ENCODE assay signal across 10 cellular contexts in the genomic region with DNA sequence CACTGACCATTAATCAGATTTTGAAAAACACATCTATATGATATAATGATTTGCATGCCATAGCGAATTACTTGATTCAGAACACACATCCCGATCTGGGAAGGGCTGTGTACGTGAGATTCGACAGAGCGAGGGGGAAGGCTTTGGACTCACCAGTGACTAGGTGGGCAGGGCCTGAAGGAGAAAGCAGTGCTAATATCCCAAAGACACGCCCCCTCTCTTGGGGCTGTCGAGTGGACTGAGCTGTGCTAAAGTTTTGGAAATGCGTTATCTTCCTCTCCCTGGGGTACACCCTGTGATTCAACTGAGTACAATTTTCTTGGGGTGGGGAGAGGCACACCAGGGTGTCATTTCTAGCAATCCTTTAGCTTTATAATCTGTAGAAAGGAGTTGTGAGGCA. TPM values are rescaled to one million over a fixed set of nuclear protein-coding genes. Genes with fewer than 3 reads are reported as not detected.
DNase-seq lines count a peak whose midpoint lies in the region; ATAC-seq and TF ChIP-seq lines count a peak whose summit lies in the region.
"Had no signal": no experiment of that assay in that cellular context is flagged by ENCODE, and none has a peak within 500 bp of the region (broad histone marks: within the 10 kb centered on the region; RNA-seq: fewer than 3 reads in every experiment).

No MANE protein-coding gene starts in this region.

- no peak overlapping the region for H2AK5ac ChIP-seq in mesenchymal stem cell (ENCODE audit: low read length, severe bottlenecking)

- intact Hi-C loops in thyroid gland (cut with DNase I), result no loop called here
- intact Hi-C loops in PC-3 (cut with micrococcal nuclease), result no loop called here

- no peak for TF ChIP-seq CTCF in coronary artery (IDR thresholded peaks at IDR 0.05)
- no peak for TF ChIP-seq CTCF in thyroid gland (IDR thresholded peaks at IDR 0.05)
- TF ChIP-seq CTCF in PC-3 (conservative IDR thresholded peaks at IDR 0.05; ENCODE audit: low read depth, low read length), result no peak

- no peak overlapping the region for H2BK12ac ChIP-seq in mesenchymal stem cell (ENCODE audit: low read length in 2 of 2)

- BruUV-seq in PC-3 (replicated peaks; lab: Mats Ljungman, UMichigan), result no TSS peak

- H3K4me3 ChIP-seq in coronary artery (peak overlapping the region; percentile 60), mesenchymal stem cell (ENCODE audit: insufficient read depth in 1 of 2, low read depth in 1 of 2, low read length in 2 of 2) (peak overlapping the region in 1 of 2 experiments; percentile 78), thyroid gland (replicated peaks in 1 of 3) (no peak overlapping the region), PC-3 (ENCODE audit: low read length) (no peak overlapping the region)

- CTCF ChIA-PET in PC-3 (lab: Charles Lee), result no interaction called here

- no peak overlapping the region for H3K23ac ChIP-seq in mesenchymal stem cell (ENCODE audit: low read length in 2 of 2)

- WGBS in mesenchymal stem cell, result 83% methylated on average over 8 of the region's 8 CpGs
- WGBS in thyroid gland, 2 donors, result 72 to 84% methylated on average over 8 of the region's 8 CpGs

- H2BK120ac ChIP-seq in mesenchymal stem cell (ENCODE audit: low read depth, low read length), result no peak overlapping the region

- H3K9ac ChIP-seq in mesenchymal stem cell (ENCODE audit: low read length) (peak overlapping the region; percentile 73), PC-3 (ENCODE audit: low read length) (no peak overlapping the region)

- peak; percentile 100 for DNase-seq in LHCN-M2 (ENCODE audit: low read depth)
- peak; percentile 91 for DNase-seq in coronary artery (ENCODE audit: low spot score)
- DNase-seq in mesenchymal stem cell, result no peak
- peak; percentile 3 to 12 for DNase-seq in thyroid gland
- no peak for DNase-seq in globus pallidus (ENCODE audit: low spot score)
- DNase-seq in activated T-cell treated with anti-CD3 and anti-CD28 coated beads, Interleukin-2, amount 50 U/mL, for 48 hours, result no peak
- DNase-seq in PC-3, result no peak
- DNase-seq: activated T-cell treated with anti-CD3 and anti-CD28 coated beads, Interleukin-2, amount 50 U/mL, for 24 hours; cortex of kidney; NCI-H1092 treated with DMSO at 0.1 percent for 48 hours had no signal

- H3K4ac ChIP-seq in mesenchymal stem cell (ENCODE audit: low read depth in 1 of 2, low read length in 2 of 2), result no peak overlapping the region

- H3K4me2 ChIP-seq in mesenchymal stem cell (ENCODE audit: low read length, poor library complexity, severe bottlenecking), result no peak overlapping the region
- H3K4me2 ChIP-seq in PC-3 (ENCODE audit: low read length), result no peak overlapping the region

- H3K36me3 ChIP-seq in mesenchymal stem cell (ENCODE audit: control insufficient read depth in 1 of 2, insufficient read depth in 2 of 2, low read depth in 1 of 2, low read length in 2 of 2), result peaks cover 0 to 7% of the 10 kb centered on the region in 2 experiments
- H3K36me3 ChIP-seq in thyroid gland, result no peaks in the 10 kb centered on the region
- H3K36me3 ChIP-seq in PC-3 (ENCODE audit: low read depth, low read length), result no peaks in the 10 kb centered on the region

- no peak overlapping the region for H4K8ac ChIP-seq in mesenchymal stem cell (ENCODE audit: low read length)

- peak overlapping the region; percentile 73 to 80 for H3K27ac ChIP-seq in coronary artery
- peak overlapping the region; percentile 77 for H3K27ac ChIP-seq in mesenchymal stem cell (ENCODE audit: low read length, poor library complexity, severe bottlenecking)
- H3K27ac ChIP-seq in thyroid gland, result no peak overlapping the region
- H3K27ac ChIP-seq in PC-3 (ENCODE audit: low read length), result no peak overlapping the region

- H3K4me1 ChIP-seq in mesenchymal stem cell (ENCODE audit: control insufficient read depth, insufficient read depth, low read depth, low read length) (no peaks in the 10 kb centered on the region), thyroid gland (no peaks in the 10 kb centered on the region), PC-3 (ENCODE audit: insufficient read depth, low read length) (peaks cover 12% of the 10 kb centered on the region)

- TF ChIP-seq POLR2A in thyroid gland (IDR thresholded peaks at IDR 0.05), result no peak

- H3K27me3 ChIP-seq in mesenchymal stem cell (ENCODE audit: control insufficient read depth in 1 of 2, insufficient read depth in 1 of 2, low read length in 2 of 2), result no peaks in the 10 kb centered on the region
- no peaks in the 10 kb centered on the region for H3K27me3 ChIP-seq in thyroid gland
- H3K27me3 ChIP-seq in PC-3 (ENCODE audit: low read length), result no peaks in the 10 kb centered on the region

- H2AFZ ChIP-seq in mesenchymal stem cell (ENCODE audit: low read depth, low read length) (no peak overlapping the region), PC-3 (ENCODE audit: low read length) (no peak overlapping the region)

- H2BK5ac ChIP-seq in mesenchymal stem cell (ENCODE audit: low read depth, low read length, poor library complexity, severe bottlenecking), result no peak overlapping the region

- H3K9me3 ChIP-seq in mesenchymal stem cell (ENCODE audit: control insufficient read depth, low read length), result no peaks in the 10 kb centered on the region
- no peaks in the 10 kb centered on the region for H3K9me3 ChIP-seq in thyroid gland
- H3K9me3 ChIP-seq in PC-3 (ENCODE audit: low read length), result no peaks in the 10 kb centered on the region

- no peak overlapping the region for H2BK15ac ChIP-seq in mesenchymal stem cell (ENCODE audit: low read depth, poor library complexity, severe bottlenecking)

- POLR2A ChIA-PET in PC-3 (lab: Charles Lee; ENCODE audit: unreplicated experiment), result no interaction called here

- no peaks in the 10 kb centered on the region for H4K20me1 ChIP-seq in PC-3 (ENCODE audit: low read length)

- H4K91ac ChIP-seq in mesenchymal stem cell (ENCODE audit: low read length), result no peak overlapping the region

- no peaks in the 10 kb centered on the region for H3K79me1 ChIP-seq in mesenchymal stem cell (replicated peaks; ENCODE audit: low read length, poor library complexity, severe bottlenecking)

- no peak overlapping the region for H3K14ac ChIP-seq in mesenchymal stem cell (ENCODE audit: low read length in 2 of 2)

- H3K18ac ChIP-seq in mesenchymal stem cell (ENCODE audit: low read depth in 1 of 2, low read length in 2 of 2), result no peak overlapping the region

- no peaks in the 10 kb centered on the region for H3K79me2 ChIP-seq in PC-3 (ENCODE audit: low read length)

- ATAC-seq in PC-3, result no peak

- no peaks in the 10 kb centered on the region for H3F3A ChIP-seq in PC-3 (ENCODE audit: low read length, unreplicated experiment)

- no peaks in the 10 kb centered on the region for H3K9me2 ChIP-seq in PC-3 (replicated peaks; ENCODE audit: low read length)

RNA-seq across cellular contexts. Expression of a gene that starts 1.8 kb away (rescaled TPM):
- total RNA-seq in LHCN-M2 (2014; rRNA removed) (1,139 and 1,308 TPM in 2 replicates), thyroid gland (1 to 10 TPM; 3.0 to 4.1 (median 3.2) TPM), PC-3 (2014; rRNA removed) (0.11 TPM in 1 of 2 replicates, not detected in the other)
- 473 TPM for polyA plus RNA-seq in LHCN-M2 (2012)
- 17.6 TPM for polyA plus RNA-seq in mesenchymal stem cell (2013, experiment 1 of 2)
- 18.7 TPM for polyA plus RNA-seq in mesenchymal stem cell (2013, experiment 2 of 2)

Comparison
In these comparisons a context has a peak if more than half of its experiments do, and no peak if none do; other contexts are left out.
1. DNase-seq: peak in LHCN-M2 (single experiment), coronary artery (single experiment) and thyroid gland (2 of 2); none in mesenchymal stem cell (single experiment), globus pallidus (single experiment), activated T-cell treated with anti-CD3 and anti-CD28 coated beads, Interleukin-2, amount 50 U/mL, for 48 hours (0 of 2) and PC-3 (single experiment).
2. H3K27ac ChIP-seq: peak in coronary artery (2 of 2) and mesenchymal stem cell (single experiment); none in thyroid gland (0 of 3) and PC-3 (single experiment).
3. RNA of a gene that starts 1.8 kb away (total RNA-seq): 1,139 to 1,308 TPM in LHCN-M2; 3.0 to 4.1 TPM in thyroid gland and 0.11 TPM in PC-3; every median in the first group is over 100 times any median in the second.